ENCODE assay signal across 8 cellular contexts in genomic region chrX:110238259-110238658, GRCh38.
DNase-seq lines count a peak whose midpoint lies in the region; ATAC-seq, FAIRE-seq and TF ChIP-seq lines count a peak whose summit lies in the region.
"Not testable (repeated sequence)": the region's sequence is repeated elsewhere in the genome, so short reads cannot be mapped to it uniquely, and the experiment has no call there.

No MANE protein-coding gene starts in this region.

- not testable (repeated sequence) for TF ChIP-seq CTCF in GM23338 (conservative IDR thresholded peaks at IDR 0.05; ENCODE audit: low read depth in 2 of 2); bronchial epithelial cell (IDR thresholded peaks at IDR 0.05; ENCODE audit: insufficient read depth, low read length, severe bottlenecking); smooth muscle cell (IDR thresholded peaks at IDR 0.05; ENCODE audit: borderline replicate concordance, insufficient read depth, poor library complexity, severe bottlenecking); stomach (IDR thresholded peaks at IDR 0.05)

- not testable (repeated sequence) for TF ChIP-seq EP300 in stomach (IDR thresholded peaks at IDR 0.05)

- not testable (repeated sequence) for H3K27ac ChIP-seq in GM23338 (ENCODE audit: low read depth)
- H3K27ac ChIP-seq in smooth muscle cell (ENCODE audit: low read depth) (peak overlapping the region; percentile 2), stomach (peak overlapping the region in 1 of 5 donors; percentile 26)

- H3K9me3 ChIP-seq in smooth muscle cell (replicated peaks; ENCODE audit: low read depth): not testable (repeated sequence)
- peaks cover 0 to 15% (median 0%) of the 10 kb centered on the region in 4 donors for H3K9me3 ChIP-seq in stomach

- H3F3A ChIP-seq in GM23338 (replicated peaks; ENCODE audit: low read depth); smooth muscle cell (ENCODE audit: low read depth): not testable (repeated sequence)

- H3K4me3 Mint-ChIP-seq in GM23338: not testable (repeated sequence)
- peak overlapping the region; percentile 46 for H3K4me3 Mint-ChIP-seq in T-helper 1 cell treated with Interleukin-12 subunit alpha and Interleukin-12 subunit beta and Interleukin-4 antibody, amounts not matched to agents 30 μg/mL and 1 μg/mL, for 36 hours
- H3K4me3 Mint-ChIP-seq in activated T-helper 17 cell treated with anti-CD3 and anti-CD28 coated beads, Interleukin-2, amount 50 U/mL, for 72 hours: peak overlapping the region; percentile 56
- H3K4me3 Mint-ChIP-seq in immature natural killer cell: peak overlapping the region; percentile 39 to 81 (median 57)

- peaks cover 24% of the 10 kb centered on the region for H3K4me1 Mint-ChIP-seq in GM23338
- H3K4me1 Mint-ChIP-seq in T-helper 1 cell treated with Interleukin-12 subunit alpha and Interleukin-12 subunit beta and Interleukin-4 antibody, amounts not matched to agents 30 μg/mL and 1 μg/mL, for 36 hours (ENCODE audit: low read depth); activated T-helper 17 cell treated with anti-CD3 and anti-CD28 coated beads, Interleukin-2, amount 50 U/mL, for 72 hours: not testable (repeated sequence)
- H3K4me1 Mint-ChIP-seq in immature natural killer cell: peaks cover 47 to 68% of the 10 kb centered on the region in 2 donors

- peaks cover 18% of the 10 kb centered on the region; the same call in 2 of the 3 replicates for H3K36me3 Mint-ChIP-seq in GM23338 (ENCODE audit: low read depth)
- not testable (repeated sequence) for H3K36me3 Mint-ChIP-seq in T-helper 1 cell treated with Interleukin-12 subunit alpha and Interleukin-12 subunit beta and Interleukin-4 antibody, amounts not matched to agents 30 μg/mL and 1 μg/mL, for 36 hours (ENCODE audit: low read depth); activated T-helper 17 cell treated with anti-CD3 and anti-CD28 coated beads, Interleukin-2, amount 50 U/mL, for 72 hours (ENCODE audit: low read depth); immature natural killer cell

- not testable (repeated sequence) for H3K9ac ChIP-seq in smooth muscle cell (ENCODE audit: low read depth)

- TF ChIP-seq POLR2A in stomach (IDR thresholded peaks at IDR 0.05): not testable (repeated sequence)

- H3K9me3 Mint-ChIP-seq in GM23338; activated T-helper 17 cell treated with anti-CD3 and anti-CD28 coated beads, Interleukin-2, amount 50 U/mL, for 72 hours; immature natural killer cell: not testable (repeated sequence)
- H3K9me3 Mint-ChIP-seq in T-helper 1 cell treated with Interleukin-12 subunit alpha and Interleukin-12 subunit beta and Interleukin-4 antibody, amounts not matched to agents 30 μg/mL and 1 μg/mL, for 36 hours: peaks cover 20% of the 10 kb centered on the region

- H3K4me1 ChIP-seq in GM23338 (ENCODE audit: insufficient read depth); smooth muscle cell (ENCODE audit: low read depth); stomach: not testable (repeated sequence)

- not testable (repeated sequence) for H2AFZ ChIP-seq in GM23338; smooth muscle cell (ENCODE audit: low read depth)

- H3K79me2 ChIP-seq in GM23338 (replicated peaks; ENCODE audit: insufficient read depth) (peaks cover 76% of the 10 kb centered on the region), smooth muscle cell (ENCODE audit: low read depth) (peaks cover 11% of the 10 kb centered on the region)

- not testable (repeated sequence) for H3K27me3 ChIP-seq in GM23338 (ENCODE audit: insufficient read depth); bronchial epithelial cell (ENCODE audit: control insufficient read depth, insufficient read depth, low read length); smooth muscle cell (ENCODE audit: low read depth); stomach

- ATAC-seq in GM23338: not testable (repeated sequence)
- ATAC-seq in activated T-helper 17 cell treated with anti-CD3 and anti-CD28 coated beads, Interleukin-2, amount 50 U/mL, for 72 hours (replicated peaks): peak; percentile 78

- WGBS in smooth muscle cell (ENCODE audit: low lambda C conversion rate): 60% methylated on average over 5 of the region's 5 CpGs
- 13 to 66% (median 51%) methylated on average over 4 to 5 of the region's 5 CpGs for WGBS in stomach, 5 donors

- H3K27me3 Mint-ChIP-seq in GM23338 (ENCODE audit: insufficient read depth, low read depth, poor library complexity); T-helper 1 cell treated with Interleukin-12 subunit alpha and Interleukin-12 subunit beta and Interleukin-4 antibody, amounts not matched to agents 30 μg/mL and 1 μg/mL, for 36 hours (ENCODE audit: low read depth); activated T-helper 17 cell treated with anti-CD3 and anti-CD28 coated beads, Interleukin-2, amount 50 U/mL, for 72 hours; immature natural killer cell (ENCODE audit: low read depth in 3 of 3): not testable (repeated sequence)

- H3K36me3 ChIP-seq in GM23338 (ENCODE audit: insufficient read depth); bronchial epithelial cell (ENCODE audit: control insufficient read depth, insufficient read depth, low read length); smooth muscle cell (ENCODE audit: low read depth); stomach: not testable (repeated sequence)

- not testable (repeated sequence) for H4K20me1 ChIP-seq in GM23338 (replicated peaks; ENCODE audit: insufficient read depth); smooth muscle cell (ENCODE audit: low read depth)

- H3K27ac Mint-ChIP-seq in GM23338: not testable (repeated sequence)
- H3K27ac Mint-ChIP-seq in T-helper 1 cell treated with Interleukin-12 subunit alpha and Interleukin-12 subunit beta and Interleukin-4 antibody, amounts not matched to agents 30 μg/mL and 1 μg/mL, for 36 hours: peak overlapping the region; percentile 41
- peak overlapping the region; percentile 62 for H3K27ac Mint-ChIP-seq in activated T-helper 17 cell treated with anti-CD3 and anti-CD28 coated beads, Interleukin-2, amount 50 U/mL, for 72 hours
- peak overlapping the region; percentile 73 to 91 (median 86) for H3K27ac Mint-ChIP-seq in immature natural killer cell

- H3K4me2 ChIP-seq in GM23338: 0 out of 2 replicates have a peak overlapping the region, but pooled peaks have one; percentile 14
- not testable (repeated sequence) for H3K4me2 ChIP-seq in smooth muscle cell

- not testable (repeated sequence) for H3K9me2 ChIP-seq in GM23338 (ENCODE audit: insufficient read depth)

- H3K4me3 ChIP-seq in GM23338; bronchial epithelial cell (ENCODE audit: low read depth, low read length); smooth muscle cell; stomach: not testable (repeated sequence)

- intact Hi-C loops in stomach (cut with DNase I; ENCODE audit: low total_unique reads): not testable (repeated sequence)

- DNase-seq in GM23338 (ENCODE audit: low spot score); smooth muscle cell (lab: John Stamatoyannopoulos, UW; ENCODE audit: unreplicated experiment): not testable (repeated sequence)
- DNase-seq in activated CD4-positive, alpha-beta T cell treated with anti-CD3 and anti-CD28 coated beads, Interleukin-2, amount 50 U/mL, for 1 hour: peak; percentile 29
- peak; percentile 42 for DNase-seq in bronchial epithelial cell (ENCODE audit: low read depth)
- peak; percentile 14 to 36 (median 26) for DNase-seq in immature natural killer cell
- DNase-seq in stomach: peak; percentile 34

- FAIRE-seq in bronchial epithelial cell (lab: Jason Lieb, UNC): not testable (repeated sequence)
